Comparison of ENCODE assay signal across 17 cellular contexts in the genomic region with DNA sequence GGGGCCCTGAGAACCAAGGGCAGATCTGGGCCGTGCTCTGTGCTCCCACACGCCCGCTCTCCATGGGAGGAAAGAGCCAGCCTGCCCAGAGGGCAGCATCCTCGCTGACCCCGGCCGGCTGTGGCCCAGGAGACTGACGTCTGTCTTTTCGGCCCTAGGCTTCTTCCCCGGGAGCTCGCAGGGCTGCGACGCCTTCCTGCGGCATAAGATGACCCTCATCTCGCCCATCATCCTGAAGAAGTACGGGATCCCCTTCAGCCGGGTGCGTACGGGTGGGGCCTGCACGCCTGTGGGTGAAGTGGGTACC.
DNase-seq lines count a peak whose midpoint lies in the region; ATAC-seq and TF ChIP-seq lines count a peak whose summit lies in the region.
"Had no signal": no experiment of that assay in that cellular context is flagged by ENCODE, and none has a peak within 500 bp of the region (broad histone marks: within the 10 kb centered on the region; RNA-seq: fewer than 3 reads in every experiment).

No MANE protein-coding gene starts in this region.

- H3K27me3 Mint-ChIP-seq in natural killer cell (ENCODE audit: low read depth in 2 of 2) (no peaks in the 10 kb centered on the region), immature natural killer cell (ENCODE audit: low read depth in 3 of 3) (peaks cover 4 to 10% (median 7%) of the 10 kb centered on the region in 3 donors)
- no peaks in the 10 kb centered on the region for H3K27me3 Mint-ChIP-seq in natural killer cell treated with Interleukin-12 subunit alpha and Interleukin-12 subunit beta and Interleukin-15 and Interleukin-18, amount 100 ng/mL, for 72 hours
- no peaks in the 10 kb centered on the region for H3K27me3 Mint-ChIP-seq in central memory CD8-positive, alpha-beta T cell

- H3K4me1 Mint-ChIP-seq in natural killer cell: peaks cover 49 to 56% of the 10 kb centered on the region in 2 donors
- H3K4me1 Mint-ChIP-seq in natural killer cell treated with Interleukin-12 subunit alpha and Interleukin-12 subunit beta and Interleukin-15 and Interleukin-18, amount 100 ng/mL, for 72 hours (ENCODE audit: low read depth in 2 of 2): peaks cover 30 to 31% of the 10 kb centered on the region in 2 donors
- peaks cover 45% of the 10 kb centered on the region for H3K4me1 Mint-ChIP-seq in central memory CD8-positive, alpha-beta T cell
- H3K4me1 Mint-ChIP-seq in immature natural killer cell: peaks cover 56 to 58% of the 10 kb centered on the region in 2 donors

- H3K9me3 Mint-ChIP-seq in natural killer cell (no peaks in the 10 kb centered on the region), immature natural killer cell (no peaks in the 10 kb centered on the region)
- H3K9me3 Mint-ChIP-seq in natural killer cell treated with Interleukin-12 subunit alpha and Interleukin-12 subunit beta and Interleukin-15 and Interleukin-18, amount 100 ng/mL, for 72 hours: no peaks in the 10 kb centered on the region
- no peaks in the 10 kb centered on the region for H3K9me3 Mint-ChIP-seq in central memory CD8-positive, alpha-beta T cell
- H3K9me3 Mint-ChIP-seq: CD8-positive, alpha-beta T cell; GM23338; HFFc6 had no signal

- H3K4me3 Mint-ChIP-seq in natural killer cell (peak overlapping the region; percentile 45), immature natural killer cell (peak overlapping the region; percentile 30 to 68 (median 56))
- no peak overlapping the region for H3K4me3 Mint-ChIP-seq in natural killer cell treated with Interleukin-12 subunit alpha and Interleukin-12 subunit beta and Interleukin-15 and Interleukin-18, amount 100 ng/mL, for 72 hours
- no peak overlapping the region for H3K4me3 Mint-ChIP-seq in central memory CD8-positive, alpha-beta T cell
- H3K4me3 Mint-ChIP-seq: CD8-positive, alpha-beta T cell; GM23338; HFFc6 had no signal

- intact Hi-C loops in natural killer cell (cut with micrococcal nuclease): loop anchor here (5.0 kb wide), 1 partner anchor 60 kb away; no protein-coding TSS in a partner anchor

- H3K36me3 Mint-ChIP-seq in natural killer cell (peaks cover 10% of the 10 kb centered on the region), immature natural killer cell (peaks cover 7 to 16% (median 8%) of the 10 kb centered on the region in 3 donors)
- peaks cover 9% of the 10 kb centered on the region for H3K36me3 Mint-ChIP-seq in natural killer cell treated with Interleukin-12 subunit alpha and Interleukin-12 subunit beta and Interleukin-15 and Interleukin-18, amount 100 ng/mL, for 72 hours
- peaks cover 11% of the 10 kb centered on the region for H3K36me3 Mint-ChIP-seq in central memory CD8-positive, alpha-beta T cell (ENCODE audit: insufficient read depth)

- TF ChIP-seq CTCF in natural killer cell (IDR thresholded peaks at IDR 0.05): no peak

- DNase-seq in natural killer cell: no peak
- DNase-seq in natural killer cell treated with Interleukin-12 subunit alpha and Interleukin-12 subunit beta and Interleukin-15 and Interleukin-18, amount 100 ng/mL, for 72 hours (ENCODE audit: low spot score): no peak
- no peak for DNase-seq in central memory CD8-positive, alpha-beta T cell (ENCODE audit: low spot score in 2 of 2)
- no peak for DNase-seq in immature natural killer cell
- DNase-seq in A172 (ENCODE audit: low spot score): no peak
- no peak for DNase-seq in activated CD8-positive, alpha-beta memory T cell treated with anti-CD3 and anti-CD28 coated beads, Interleukin-2, amount 50 U/mL, for 4 hours
- DNase-seq: AML-193; Calu3; CD8-positive, alpha-beta T cell; DMS79 treated with DMSO at 0.1 percent for 48 hours; GF-D8; H7; HFFc6 had no signal

- ATAC-seq in natural killer cell: no peak
- ATAC-seq in natural killer cell treated with Interleukin-12 subunit alpha and Interleukin-12 subunit beta and Interleukin-15 and Interleukin-18, amount 100 ng/mL, for 72 hours: no peak
- no peak for ATAC-seq in central memory CD8-positive, alpha-beta T cell (replicated peaks; ENCODE audit: extremely low read depth, poor library complexity, severe bottlenecking)
- ATAC-seq in HG03045 (IDR thresholded peaks at IDR 0.05; ENCODE audit: unreplicated experiment): no peak
- ATAC-seq: A549, GM23338, HCT116 had no signal

- H3K27ac Mint-ChIP-seq in natural killer cell (peak overlapping the region; percentile 65 to 73), immature natural killer cell (peak overlapping the region; percentile 49 to 86 (median 78))
- no peak overlapping the region for H3K27ac Mint-ChIP-seq in natural killer cell treated with Interleukin-12 subunit alpha and Interleukin-12 subunit beta and Interleukin-15 and Interleukin-18, amount 100 ng/mL, for 72 hours
- H3K27ac Mint-ChIP-seq in central memory CD8-positive, alpha-beta T cell (ENCODE audit: low read depth): peak overlapping the region; percentile 77
- H3K27ac Mint-ChIP-seq: HFFc6 had no signal

Comparison
In these comparisons a context has a peak if more than half of its experiments do, and no peak if none do; other contexts are left out.
1. H3K27ac Mint-ChIP-seq: peak in natural killer cell (2 of 2), central memory CD8-positive, alpha-beta T cell (single experiment) and immature natural killer cell (6 of 6); none in natural killer cell treated with Interleukin-12 subunit alpha and Interleukin-12 subunit beta and Interleukin-15 and Interleukin-18, amount 100 ng/mL, for 72 hours (0 of 2).
2. H3K4me3 Mint-ChIP-seq: peak in natural killer cell (single experiment) and immature natural killer cell (5 of 5); none in natural killer cell treated with Interleukin-12 subunit alpha and Interleukin-12 subunit beta and Interleukin-15 and Interleukin-18, amount 100 ng/mL, for 72 hours (single experiment) and central memory CD8-positive, alpha-beta T cell (single experiment).